ENCODE assay signal across 1 cellular context in the genomic region with DNA sequence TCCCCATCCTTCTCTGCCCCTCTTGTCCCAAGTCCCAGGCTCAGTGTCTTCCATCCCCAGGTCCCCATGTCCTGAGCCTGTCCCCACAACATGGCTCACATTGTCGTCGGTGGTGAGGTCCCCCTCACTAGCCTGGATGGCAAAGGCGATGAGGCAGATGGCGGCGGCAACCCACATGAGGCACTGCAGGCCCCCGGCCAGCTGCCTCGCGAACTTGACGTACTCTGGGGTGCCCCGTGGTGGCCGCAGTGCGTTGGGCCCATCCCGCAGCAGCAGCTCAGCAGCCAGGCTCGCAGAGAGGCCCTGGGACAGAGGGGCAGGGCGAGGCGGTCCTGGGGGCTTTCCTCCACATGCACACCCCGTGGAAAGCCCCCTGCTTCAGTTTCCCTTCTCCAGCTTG.
TF ChIP-seq lines count a peak whose summit lies in the region.

No MANE protein-coding gene starts in this region.

TF ChIP-seq in H1, 55 proteins besides CTCF, POLR2A, EP300 and RAD21:
- TF ChIP-seq SP4 (IDR thresholded peaks at IDR 0.05; ENCODE audit: low read length) (no peak), CREB1 (IDR thresholded peaks at IDR 0.05) (no peak), NANOG (IDR thresholded peaks at IDR 0.05; ENCODE audit: insufficient read depth, low read depth, low read length, poor library complexity, severe bottlenecking) (no peak), TCF12 (IDR thresholded peaks at IDR 0.05; ENCODE audit: low read depth, low read length) (no peak), GTF2F1 (IDR thresholded peaks at IDR 0.05; ENCODE audit: borderline replicate concordance, low read depth, low read length) (no peak), BRCA1 (IDR thresholded peaks at IDR 0.05; ENCODE audit: low read depth, low read length) (no peak), CBX8 (IDR thresholded peaks at IDR 0.05; ENCODE audit: borderline replicate concordance, low read depth, low read length) (no peak), KDM5A (IDR thresholded peaks at IDR 0.05; ENCODE audit: low read length) (no peak), SUZ12 (IDR thresholded peaks at IDR 0.05; ENCODE audit: low read length) (no peak), HDAC6 (IDR thresholded peaks at IDR 0.05; ENCODE audit: low read depth, low read length) (no peak), NRF1 (IDR thresholded peaks at IDR 0.05; ENCODE audit: low read depth, low read length) (no peak), SRF (IDR thresholded peaks at IDR 0.05; ENCODE audit: low read depth, low read length) (no peak), MAFK (IDR thresholded peaks at IDR 0.05; ENCODE audit: low read depth, low read length) (no peak), BACH1 (IDR thresholded peaks at IDR 0.05; ENCODE audit: low read length) (no peak), CHD1 (IDR thresholded peaks at IDR 0.05; ENCODE audit: low read depth, low read length) (no peak), TAF1 (IDR thresholded peaks at IDR 0.05; ENCODE audit: low read depth, low read length) (no peak), ASH2L (IDR thresholded peaks at IDR 0.05; ENCODE audit: low read length) (no peak), POU5F1 (IDR thresholded peaks at IDR 0.05; ENCODE audit: low read depth, low read length) (no peak), KDM1A (IDR thresholded peaks at IDR 0.05; ENCODE audit: borderline replicate concordance, low read length) (no peak)
- TF ChIP-seq, protein P1, sequence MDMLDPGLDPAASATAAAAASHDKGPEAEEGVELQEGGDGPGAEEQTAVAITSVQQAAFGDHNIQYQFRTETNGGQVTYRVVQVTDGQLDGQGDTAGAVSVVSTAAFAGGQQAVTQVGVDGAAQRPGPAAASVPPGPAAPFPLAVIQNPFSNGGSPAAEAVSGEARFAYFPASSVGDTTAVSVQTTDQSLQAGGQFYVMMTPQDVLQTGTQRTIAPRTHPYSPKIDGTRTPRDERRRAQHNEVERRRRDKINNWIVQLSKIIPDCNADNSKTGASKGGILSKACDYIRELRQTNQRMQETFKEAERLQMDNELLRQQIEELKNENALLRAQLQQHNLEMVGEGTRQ (IDR thresholded peaks at IDR 0.05; ENCODE audit: low read length), result no peak
